In the genomic region with DNA sequence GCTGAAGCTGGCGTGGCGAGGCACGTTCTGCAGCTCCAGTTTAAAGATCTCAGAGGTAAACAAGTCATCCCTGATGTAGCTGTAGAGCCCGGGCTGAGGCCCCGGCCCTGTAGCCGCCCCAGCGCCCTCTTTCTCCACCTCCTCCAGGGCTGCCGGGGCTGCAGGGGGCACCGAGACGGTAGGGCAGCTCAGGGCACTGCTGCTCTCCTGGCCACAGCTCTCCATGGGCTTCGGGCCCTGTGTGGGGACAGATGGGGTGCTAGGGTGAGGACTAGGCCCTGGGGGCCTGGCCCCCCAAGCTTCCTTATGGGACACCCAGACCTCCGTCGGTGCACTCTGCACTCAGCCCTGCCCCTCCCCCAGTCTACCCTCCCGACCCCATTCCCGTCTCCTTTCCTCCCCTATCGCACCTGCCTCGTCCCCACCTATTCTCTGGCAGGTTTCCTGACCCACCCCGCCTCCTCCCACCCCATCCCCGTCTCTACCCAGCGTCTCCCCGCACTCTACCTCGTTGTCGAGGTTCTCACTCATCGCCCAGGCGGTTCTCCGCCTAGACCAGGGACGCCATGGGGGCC, we compare ENCODE assay signal across 8 cellular contexts. TPM values are rescaled to one million over a fixed set of nuclear protein-coding genes. Genes with fewer than 3 reads are reported as not detected.
DNase-seq lines count a peak whose midpoint lies in the region; ATAC-seq and TF ChIP-seq lines count a peak whose summit lies in the region.

No MANE protein-coding gene starts in this region.

- H3K9me3 Mint-ChIP-seq in stimulated activated naive CD8-positive, alpha-beta T cell treated with anti-CD3 and anti-CD28 coated beads, Interleukin-15, Interleukin-2, amounts not matched to agents 100 ng/mL and 50 ng/mL, for 24 hours, result no peaks in the 10 kb centered on the region
- no peaks in the 10 kb centered on the region for H3K9me3 Mint-ChIP-seq in memory B cell

- intact Hi-C loops in aorta (cut with DNase I), result loop anchor here (2.0 to 5.0 kb wide), 2 partner anchors 34 to 36 kb away; a partner anchor contains a TSS

- no peaks in the 10 kb centered on the region for H3K9me3 ChIP-seq in aorta (ENCODE audit: control insufficient read depth, low read length)

- peak overlapping the region; percentile 98 for H3K4me3 ChIP-seq in cardiac fibroblast (replicated peaks in 1 of 2; ENCODE audit: low read depth in 2 of 2, low read length in 2 of 2)
- peak overlapping the region in 1 of 2 donors; percentile 60 for H3K4me3 ChIP-seq in aorta (ENCODE audit: low read length in 2 of 2)

- no peaks in the 10 kb centered on the region for H3K4me1 ChIP-seq in aorta (ENCODE audit: control insufficient read depth in 1 of 2, insufficient read depth in 2 of 2, low read length in 2 of 2)

- H3K36me3 Mint-ChIP-seq in stimulated activated naive CD8-positive, alpha-beta T cell treated with anti-CD3 and anti-CD28 coated beads, Interleukin-15, Interleukin-2, amounts not matched to agents 100 ng/mL and 50 ng/mL, for 24 hours (ENCODE audit: low read depth), result peaks cover 47% of the 10 kb centered on the region
- peaks cover 7% of the 10 kb centered on the region for H3K36me3 Mint-ChIP-seq in memory B cell

- H3K36me3 ChIP-seq in aorta (ENCODE audit: control insufficient read depth in 1 of 2, insufficient read depth in 2 of 2, low read length in 1 of 2), result no peaks in the 10 kb centered on the region

- no peak for TF ChIP-seq CTCF in cardiac fibroblast (IDR thresholded peaks at IDR 0.05; ENCODE audit: low read depth, low read length)

- no peak for DNase-seq in stimulated activated naive CD8-positive, alpha-beta T cell treated with anti-CD3 and anti-CD28 coated beads, Interleukin-15, Interleukin-2, amounts not matched to agents 100 U/mL and 50 U/mL, for 24 hours
- no peak for DNase-seq in cardiac fibroblast (ENCODE audit: low read depth in 2 of 2)
- DNase-seq in memory B cell (ENCODE audit: low spot score in 2 of 2), result no peak
- no peak for DNase-seq in aorta
- DNase-seq in amygdala (lab: John Stamatoyannopoulos, UW), result no peak
- DNase-seq in occipital lobe (lab: John Stamatoyannopoulos, UW), result no peak

- H3K4me3 Mint-ChIP-seq in stimulated activated naive CD8-positive, alpha-beta T cell treated with anti-CD3 and anti-CD28 coated beads, Interleukin-15, Interleukin-2, amounts not matched to agents 100 ng/mL and 50 ng/mL, for 24 hours, result peak overlapping the region; percentile 88
- peak overlapping the region; percentile 95 for H3K4me3 Mint-ChIP-seq in memory B cell

- 11 to 12% methylated on average over 27 of the region's 27 CpGs for WGBS in aorta, 2 donors

- no peaks in the 10 kb centered on the region for H3K27me3 ChIP-seq in aorta (ENCODE audit: control insufficient read depth in 1 of 2, insufficient read depth in 2 of 2, low read length in 1 of 2)

- H3K27ac ChIP-seq in aorta (ENCODE audit: low read depth in 1 of 2, low read length in 2 of 2), result peak overlapping the region in 1 of 2 donors; percentile 60

- no peak for ATAC-seq in stimulated activated naive CD8-positive, alpha-beta T cell treated with anti-CD3 and anti-CD28 coated beads, Interleukin-15, Interleukin-2, amounts not matched to agents 100 U/mL and 50 U/mL, for 24 hours
- ATAC-seq in memory B cell (ENCODE audit: low read depth) (no peak), aorta (ENCODE audit: low FRiP score) (peak; percentile 2), HG02759 (IDR thresholded peaks at IDR 0.05; ENCODE audit: unreplicated experiment) (no peak)

- H3K27me3 Mint-ChIP-seq in stimulated activated naive CD8-positive, alpha-beta T cell treated with anti-CD3 and anti-CD28 coated beads, Interleukin-15, Interleukin-2, amounts not matched to agents 100 ng/mL and 50 ng/mL, for 24 hours, result no peaks in the 10 kb centered on the region
- H3K27me3 Mint-ChIP-seq in memory B cell, result no peaks in the 10 kb centered on the region

- H3K4me1 Mint-ChIP-seq in stimulated activated naive CD8-positive, alpha-beta T cell treated with anti-CD3 and anti-CD28 coated beads, Interleukin-15, Interleukin-2, amounts not matched to agents 100 ng/mL and 50 ng/mL, for 24 hours (ENCODE audit: low read depth), result peaks cover 56% of the 10 kb centered on the region
- peaks cover 18% of the 10 kb centered on the region for H3K4me1 Mint-ChIP-seq in memory B cell

- peak overlapping the region; percentile 86 for H3K27ac Mint-ChIP-seq in stimulated activated naive CD8-positive, alpha-beta T cell treated with anti-CD3 and anti-CD28 coated beads, Interleukin-15, Interleukin-2, amounts not matched to agents 100 ng/mL and 50 ng/mL, for 24 hours
- H3K27ac Mint-ChIP-seq in memory B cell, result peak overlapping the region; percentile 95

RNA-seq across cellular contexts. Expression of a gene that starts 0.6 kb away (rescaled TPM):
- total RNA-seq in aorta (10 to 100 TPM; 49.8 to 54.7 TPM), occipital lobe (90.6 TPM)
- polyA plus RNA-seq in aorta, result 10 to 100 TPM; 57.6 to 75.0 TPM

RNA-seq across cellular contexts. Expression of a gene that starts 0.6 kb away (rescaled TPM):
- total RNA-seq in aorta (10 to 100 TPM; 42.5 to 49.8 TPM), occipital lobe (25.9 TPM)
- 100 to 1,000 TPM in 1 of 2 donors, 10 to 100 TPM in 1; 15.9 to 152 TPM for polyA plus RNA-seq in aorta

RNA-seq across cellular contexts. Expression of a gene that starts 15.1 kb away (rescaled TPM):
- total RNA-seq in aorta (10 to 100 TPM; 56.0 to 71.9 TPM), occipital lobe (3.3 TPM)
- polyA plus RNA-seq in aorta, result 10 to 100 TPM in 1 of 2 donors, 1 to 10 TPM in 1; 6.3 to 37.1 TPM

RNA-seq across cellular contexts. Expression of a gene that starts 34.4 kb away (rescaled TPM):
- total RNA-seq in aorta (1 to 10 TPM in 1 of 2 donors, under 1 TPM in 1; 0.78 to 4.0 TPM), occipital lobe (not detected)
- not detected for polyA plus RNA-seq in aorta

RNA-seq across cellular contexts. Expression of a gene that starts 36.4 kb away (rescaled TPM):
- 10 to 100 TPM; 31.9 to 43.9 TPM for total RNA-seq in aorta
- polyA plus RNA-seq in aorta, result 10 to 100 TPM in 1 of 2 donors, 1 to 10 TPM in 1; 5.5 to 22.5 TPM
- 37.0 TPM for total RNA-seq in occipital lobe

Comparison
In these comparisons a context has a peak if more than half of its experiments do, and no peak if none do; other contexts are left out.
1. RNA of a gene that starts 15.1 kb away (total RNA-seq): 56.0 to 71.9 TPM in aorta; 3.3 TPM in occipital lobe (single experiment); every median in the first group is over 10 times any median in the second.